ENCODE assay signal across 19 cellular contexts in the genomic region with DNA sequence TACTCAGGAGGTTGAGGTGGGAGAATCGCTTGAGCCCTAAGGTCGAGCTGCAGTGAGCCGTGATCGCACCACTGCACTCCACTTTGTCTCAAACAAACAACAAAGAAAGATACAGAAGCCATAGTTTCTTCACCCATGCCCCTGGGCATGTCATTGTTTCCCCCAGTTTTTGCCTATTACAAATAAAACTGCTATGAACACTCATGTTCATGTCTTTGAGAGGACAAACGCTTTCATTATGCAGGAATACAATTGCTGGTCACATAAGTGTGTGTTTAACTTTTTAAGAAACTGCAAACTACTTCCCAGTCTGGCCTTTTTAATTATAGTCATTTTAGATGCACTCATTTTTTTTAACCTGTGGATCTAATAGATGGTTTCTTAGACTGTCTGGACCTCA.
"Had no signal": no experiment of that assay in that cellular context is flagged by ENCODE, and none has a peak within 500 bp of the region (broad histone marks: within the 10 kb centered on the region; RNA-seq: fewer than 3 reads in every experiment).

No MANE protein-coding gene starts in this region.

- H3K4me3 Mint-ChIP-seq: mesothelial cell of epicardium; naive B cell; natural killer cell treated with Interleukin-12 subunit alpha and Interleukin-12 subunit beta and Interleukin-15 and Interleukin-18, amount 100 ng/mL, for 72 hours; neural progenitor cell; stimulated activated memory B cell treated with anti-CD40 and anti-IgM and Interleukin-4, amounts not matched to agents 10 μg/mL and 1 μg/mL and 100 μg/mL, for 72 hours; stimulated activated naive CD8-positive, alpha-beta T cell treated with anti-CD3 and anti-CD28 coated beads, Interleukin-15, Interleukin-2, amounts not matched to agents 100 ng/mL and 50 ng/mL, for 24 hours had no signal

- H3K36me3 Mint-ChIP-seq: mesothelial cell of epicardium; naive B cell; natural killer cell treated with Interleukin-12 subunit alpha and Interleukin-12 subunit beta and Interleukin-15 and Interleukin-18, amount 100 ng/mL, for 72 hours; neural progenitor cell; stimulated activated memory B cell treated with anti-CD40 and anti-IgM and Interleukin-4, amounts not matched to agents 10 μg/mL and 1 μg/mL and 100 μg/mL, for 72 hours had no signal

- H3K9me3 Mint-ChIP-seq: mesothelial cell of epicardium; naive B cell; natural killer cell treated with Interleukin-12 subunit alpha and Interleukin-12 subunit beta and Interleukin-15 and Interleukin-18, amount 100 ng/mL, for 72 hours; neural progenitor cell; stimulated activated memory B cell treated with anti-CD40 and anti-IgM and Interleukin-4, amounts not matched to agents 10 μg/mL and 1 μg/mL and 100 μg/mL, for 72 hours; stimulated activated naive CD8-positive, alpha-beta T cell treated with anti-CD3 and anti-CD28 coated beads, Interleukin-15, Interleukin-2, amounts not matched to agents 100 ng/mL and 50 ng/mL, for 24 hours had no signal

- H3K27ac Mint-ChIP-seq: mesothelial cell of epicardium; naive B cell; natural killer cell treated with Interleukin-12 subunit alpha and Interleukin-12 subunit beta and Interleukin-15 and Interleukin-18, amount 100 ng/mL, for 72 hours; neural progenitor cell; stimulated activated memory B cell treated with anti-CD40 and anti-IgM and Interleukin-4, amounts not matched to agents 10 μg/mL and 1 μg/mL and 100 μg/mL, for 72 hours; stimulated activated naive CD8-positive, alpha-beta T cell treated with anti-CD3 and anti-CD28 coated beads, Interleukin-15, Interleukin-2, amounts not matched to agents 100 ng/mL and 50 ng/mL, for 24 hours had no signal

- H3K4me1 Mint-ChIP-seq: mesothelial cell of epicardium; naive B cell; stimulated activated memory B cell treated with anti-CD40 and anti-IgM and Interleukin-4, amounts not matched to agents 10 μg/mL and 1 μg/mL and 100 μg/mL, for 72 hours had no signal

- H3K27me3 Mint-ChIP-seq: stimulated activated naive CD8-positive, alpha-beta T cell treated with anti-CD3 and anti-CD28 coated beads, Interleukin-15, Interleukin-2, amounts not matched to agents 100 ng/mL and 50 ng/mL, for 24 hours had no signal

- DNase-seq: dermis blood vessel endothelial cell; effector memory CD4-positive, alpha-beta T cell; foreskin keratinocyte; head of caudate nucleus; kidney; mesenchymal stem cell; mucosa of descending colon; naive B cell; nucleus accumbens; sigmoid colon; stimulated activated CD4-positive, alpha-beta T cell treated with anti-CD3 and anti-CD28 coated beads, Interleukin-2, amount 100 ng/mL, for 24 hours; stimulated activated CD4-positive, alpha-beta T cell treated with anti-CD3 and anti-CD28 coated beads, Interleukin-4, amount 100 ng/mL, for 24 hours; upper lobe of right lung; uterus had no signal
